Comparison of ENCODE assay signal across 8 cellular contexts in genomic region chr22:46148885-46149492, GRCh38. TPM values are rescaled to one million over a fixed set of nuclear protein-coding genes. Genes with fewer than 3 reads are reported as not detected.
DNase-seq lines count a peak whose midpoint lies in the region; ATAC-seq and TF ChIP-seq lines count a peak whose summit lies in the region.

No MANE protein-coding gene starts in this region.

- H3K27me3 ChIP-seq in ACC112 (ENCODE audit: insufficient read depth, low read length) (peaks cover 26% of the 10 kb centered on the region), HUES6 (ENCODE audit: control insufficient read depth, insufficient read depth, low read length) (peaks cover 69% of the 10 kb centered on the region), colonic mucosa (no peaks in the 10 kb centered on the region)

- ATAC-seq in naive B cell (ENCODE audit: low read depth in 2 of 2) (peak; percentile 1 to 3), GM19035 (IDR thresholded peaks at IDR 0.05; ENCODE audit: unreplicated experiment) (no peak)

- peaks cover 3% of the 10 kb centered on the region for H3K4me1 ChIP-seq in ACC112 (ENCODE audit: control insufficient read depth, insufficient read depth, low read length, unreplicated experiment)
- peaks cover 11% of the 10 kb centered on the region; the same call in 1 of the 2 replicates for H3K4me1 ChIP-seq in HUES6 (ENCODE audit: control insufficient read depth, insufficient read depth, low read length)
- peaks cover 4% of the 10 kb centered on the region for H3K4me1 ChIP-seq in colonic mucosa

- no peak for TF ChIP-seq CTCF in colonic mucosa (IDR thresholded peaks at IDR 0.05)
- TF ChIP-seq CTCF in GM13976 (IDR thresholded peaks at IDR 0.05; ENCODE audit: borderline replicate concordance, control extremely low read depth, extremely low read depth, insufficient read depth, missing control alignments), result no peak

- H3K9ac ChIP-seq in HUES6 (ENCODE audit: low read length) (peak overlapping the region; percentile 32), colonic mucosa (ENCODE audit: low read depth in 2 of 2, low read length in 2 of 2) (peak overlapping the region; percentile 93 to 95)

- DNase-seq in colonic mucosa, result peak; percentile 68
- peak; percentile 44 for DNase-seq in naive B cell
- DNase-seq in NCI-H1048 (lab: John Stamatoyannopoulos, UW), result no peak
- DNase-seq in AG08396 (ENCODE audit: low spot score), result no peak
- no peak for DNase-seq in GM13976 (ENCODE audit: low spot score)

- H3K9me3 Mint-ChIP-seq in naive B cell, result no peaks in the 10 kb centered on the region

- H3K36me3 ChIP-seq in ACC112 (ENCODE audit: insufficient read depth, low read length) (no peaks in the 10 kb centered on the region), HUES6 (ENCODE audit: control insufficient read depth, insufficient read depth, low read length) (no peaks in the 10 kb centered on the region), colonic mucosa (no peaks in the 10 kb centered on the region)

- H3K27ac Mint-ChIP-seq in naive B cell, result peak overlapping the region; percentile 63 to 89 (median 78)

- no peaks in the 10 kb centered on the region for H3K9me3 ChIP-seq in HUES6 (ENCODE audit: control insufficient read depth, insufficient read depth, low read depth, low read length)
- H3K9me3 ChIP-seq in colonic mucosa, result no peaks in the 10 kb centered on the region

- H3K4me3 ChIP-seq in ACC112 (ENCODE audit: low read depth, low read length) (peak overlapping the region; percentile 83), HUES6 (ENCODE audit: low read depth, low read length) (peak overlapping the region; percentile 71), colonic mucosa (peak overlapping the region; percentile 84)

- intact Hi-C loops in colonic mucosa (cut with DNase I), result loop anchor here (10.0 kb wide), 1 partner anchor 106 kb away; the partner anchor contains the start of gene CDPF1

- H3K79me2 ChIP-seq in ACC112 (ENCODE audit: control insufficient read depth, insufficient read depth, low read length, unreplicated experiment), result no peaks in the 10 kb centered on the region

- H2AFZ ChIP-seq in ACC112 (ENCODE audit: low read length, unreplicated experiment), result no peak overlapping the region

- no peak overlapping the region for H3K27ac ChIP-seq in ACC112 (ENCODE audit: low read depth, low read length)
- H3K27ac ChIP-seq in HUES6 (ENCODE audit: low read depth, low read length), result no peak overlapping the region
- peak overlapping the region; percentile 90 for H3K27ac ChIP-seq in colonic mucosa

- in situ Hi-C loops in GM13976 (cut with MboI; ENCODE audit: low sequenced_read_pairs, unreplicated experiment), result no loop called here

- H3K4me1 Mint-ChIP-seq in naive B cell, result peaks cover 7 to 20% (median 18%) of the 10 kb centered on the region in 3 donors

- no peaks in the 10 kb centered on the region for H3K36me3 Mint-ChIP-seq in naive B cell

- H3K4me3 Mint-ChIP-seq in naive B cell, result peak overlapping the region; percentile 80 to 95 (median 90)

- H3K27me3 Mint-ChIP-seq in naive B cell, result no peaks in the 10 kb centered on the region

RNA-seq across cellular contexts. Expression of gene PPARA, which starts 1.3 kb away (rescaled TPM):
- 10 to 100 TPM; 59.8 to 74.8 TPM for total RNA-seq in colonic mucosa
- polyA plus RNA-seq in naive B cell (ENCODE audit: low read depth in 6 of 6), result 10 to 100 TPM in 1 of 6 donors, 1 to 10 TPM in 5; 4.6 to 10.8 (median 7.0) TPM

Comparison
In these comparisons a context has a peak if more than half of its experiments do, and no peak if none do; other contexts are left out.
1. DNase-seq: peak in colonic mucosa (single experiment) and naive B cell (single experiment); none in NCI-H1048 (single experiment), AG08396 (single experiment) and GM13976 (single experiment).
2. Peak in every context shown above with its lines, with median percentiles within 50 percentile points of each other: H3K4me3 ChIP-seq.